In the genomic region with DNA sequence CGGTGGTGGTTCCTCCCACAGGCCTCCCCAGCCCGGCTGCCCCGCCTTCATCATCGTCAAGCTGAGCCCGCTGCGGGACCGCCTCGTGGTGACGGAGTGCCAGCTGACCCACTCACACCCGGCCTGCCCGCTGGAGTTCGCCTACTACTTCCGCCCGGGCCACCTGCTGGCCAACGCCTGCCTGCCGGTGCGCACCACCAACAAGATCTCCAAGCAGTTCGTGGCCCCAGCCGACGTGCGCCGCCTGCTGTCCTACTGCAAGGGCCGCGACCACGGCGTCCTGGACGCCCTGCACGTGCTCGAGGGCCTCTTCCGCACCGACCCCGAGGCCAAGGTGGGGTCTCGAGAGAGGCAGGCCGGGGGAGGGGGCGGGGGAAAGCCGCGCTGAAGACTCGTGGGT, we compare ENCODE assay signal across 40 cellular contexts. TPM values are rescaled to one million over a fixed set of nuclear protein-coding genes. Genes with fewer than 3 reads are reported as not detected.
DNase-seq lines count a peak whose midpoint lies in the region; ATAC-seq, FAIRE-seq and TF ChIP-seq lines count a peak whose summit lies in the region.
"Had no signal": no experiment of that assay in that cellular context is flagged by ENCODE, and none has a peak within 500 bp of the region (broad histone marks: within the 10 kb centered on the region; RNA-seq: fewer than 3 reads in every experiment).

No MANE protein-coding gene starts in this region.

- TF ChIP-seq RAD21 in K562 (CRISPR knock-in tag; conservative IDR thresholded peaks at IDR 0.05 in 1 of 2, IDR thresholded peaks at IDR 0.05 in 1 of 2): no peak

- no peaks in the 10 kb centered on the region for H3K36me3 ChIP-seq in K562 (ENCODE audit: control insufficient read depth, insufficient read depth, low read length)
- peaks cover 17 to 69% of the 10 kb centered on the region in 2 donors for H3K36me3 ChIP-seq in neuronal stem cell (replicated peaks in 1 of 2; ENCODE audit: control insufficient read depth in 2 of 2, insufficient read depth in 2 of 2, low read length in 2 of 2)
- H3K36me3 ChIP-seq: HAP-1, prostate gland, thyroid gland had no signal

- POLR2A ChIA-PET in K562 (lab: Yijun Ruan, JAX): no interaction called here
- POLR2A ChIA-PET in activated CD4-positive, alpha-beta memory T cell treated with anti-CD3 and anti-CD28 coated beads, Interleukin-2, amount 10 ng/mL, durations not matched to agents 7 days and 5 days (lab: Charles Lee): no interaction called here

- H3K9me3 ChIP-seq in K562 (replicated peaks; ENCODE audit: control insufficient read depth, insufficient read depth, low read depth, low read length) (no peaks in the 10 kb centered on the region; the same call in 1 of the 2 replicates), neuronal stem cell (replicated peaks in 1 of 2; ENCODE audit: control insufficient read depth in 2 of 2, insufficient read depth in 1 of 2, low read depth in 1 of 2, low read length in 2 of 2) (peaks cover 10 to 32% of the 10 kb centered on the region in 2 donors)
- H3K9me3 ChIP-seq: HAP-1, prostate gland, thyroid gland had no signal

- H2BK12ac ChIP-seq in neuronal stem cell (ENCODE audit: low read length): no peak overlapping the region

- no peak overlapping the region for H3K9ac ChIP-seq in K562 (ENCODE audit: insufficient read depth in 1 of 2, low read depth in 2 of 2, low read length in 2 of 2)
- H3K9ac ChIP-seq in neuronal stem cell (ENCODE audit: low read depth, low read length, poor library complexity): no peak overlapping the region

- H3K23ac ChIP-seq in neuronal stem cell (ENCODE audit: low read depth, low read length, poor library complexity): no peak overlapping the region

- WGBS in K562 (ENCODE audit: insufficient coverage, low coverage, missing lambda C conversion rate): 95% methylated on average over 9 of the region's 38 CpGs
- no CpG with 5 or more reads among the region's 38 CpGs for WGBS in neuronal stem cell (ENCODE audit: extremely low coverage in 2 of 2, insufficient read length in 2 of 2, insufficient replicate concordance in 1 of 2), 2 donors

- no peak overlapping the region for H4K91ac ChIP-seq in neuronal stem cell (ENCODE audit: low read depth, low read length, poor library complexity)

- H2BK5ac ChIP-seq in neuronal stem cell (ENCODE audit: low read length): no peak overlapping the region

- no peaks in the 10 kb centered on the region for H3K4me1 Mint-ChIP-seq in Calu3 (ENCODE audit: low read depth, unreplicated experiment)
- no peaks in the 10 kb centered on the region for H3K4me1 Mint-ChIP-seq in activated CD4-positive, alpha-beta memory T cell treated with anti-CD3 and anti-CD28 coated beads, Interleukin-2, amount 10 ng/mL, durations not matched to agents 7 days and 5 days
- H3K4me1 Mint-ChIP-seq: activated naive CD8-positive, alpha-beta T cell treated with anti-CD3 and anti-CD28 coated beads, Interleukin-2, amount 10 ng/mL, durations not matched to agents 7 days and 5 days had no signal

- TF ChIP-seq POLR2A in K562 (conservative IDR thresholded peaks at IDR 0.05): no peak

- H2BK15ac ChIP-seq in neuronal stem cell (ENCODE audit: low read length): no peak overlapping the region

- peak; percentile 41 for TF ChIP-seq CTCF in Calu3 (IDR thresholded peaks at IDR 0.05; ENCODE audit: unreplicated experiment)
- 0 out of 2 replicates have a peak, but pooled peaks have one; percentile 14 for TF ChIP-seq CTCF in GM12875 (IDR thresholded peaks at IDR 0.05; ENCODE audit: borderline replicate concordance, insufficient read depth, low read depth, low read length)
- no peak for TF ChIP-seq CTCF in K562 (IDR thresholded peaks at IDR 0.05 in 2 of 3, conservative IDR thresholded peaks at IDR 0.05 in 1 of 3; ENCODE audit: insufficient read depth in 2 of 3, low read depth in 1 of 3, low read length in 3 of 3)

- H3K79me1 ChIP-seq in neuronal stem cell (ENCODE audit: low read depth, low read length): no peaks in the 10 kb centered on the region

- H4K8ac ChIP-seq in neuronal stem cell (ENCODE audit: low read depth, low read length): peak overlapping the region; percentile 29

- H4K20me1 ChIP-seq in K562 (replicated peaks; ENCODE audit: control insufficient read depth, insufficient read depth, low read length): 0 out of 2 replicates have a peak, but pooled peaks cover 2% of the 10 kb centered on the region

- H3K27ac ChIP-seq in K562 (ENCODE audit: extremely low read depth, low read depth, low read length) (no peak overlapping the region), neuronal stem cell (replicated peaks; ENCODE audit: low read length) (no peak overlapping the region)
- H3K27ac ChIP-seq: ascending aorta, C4-2B, coronary artery, epithelial cell of prostate, left ventricle myocardium inferior, prostate gland, stomach, thyroid gland, vagina had no signal

- peaks cover 24% of the 10 kb centered on the region for H3K36me3 Mint-ChIP-seq in Calu3 (ENCODE audit: insufficient read depth, unreplicated experiment)
- H3K36me3 Mint-ChIP-seq in activated CD4-positive, alpha-beta memory T cell treated with anti-CD3 and anti-CD28 coated beads, Interleukin-2, amount 10 ng/mL, durations not matched to agents 7 days and 5 days (ENCODE audit: low read depth): peaks cover 49% of the 10 kb centered on the region

- H3K27me3 ChIP-seq in K562 (ENCODE audit: control insufficient read depth in 2 of 2, insufficient read depth in 2 of 2, low read length in 2 of 2) (no peaks in the 10 kb centered on the region), neuronal stem cell (ENCODE audit: control insufficient read depth in 3 of 3, insufficient read depth in 3 of 3, low read depth in 1 of 3, low read length in 3 of 3) (no peaks in the 10 kb centered on the region)
- H3K27me3 ChIP-seq: ascending aorta, stomach, thyroid gland, vagina had no signal

- DNase-seq in Calu3: no peak
- DNase-seq in K562 (ENCODE audit: extremely low read depth in 1 of 4, low spot score in 3 of 4): no peak
- no peak for DNase-seq in neuronal stem cell (ENCODE audit: low spot score)
- no peak for DNase-seq in activated CD4-positive, alpha-beta memory T cell treated with anti-CD3 and anti-CD28 coated beads, Interleukin-2, amount 10 ng/mL, durations not matched to agents 7 days and 5 days
- no peak for DNase-seq in activated CD4-positive, alpha-beta T cell treated with anti-CD3 and anti-CD28 coated beads, Interleukin-2, amount 50 U/mL, for 4 hours
- no peak for DNase-seq in GM19238 (ENCODE audit: insufficient read length, low spot score)
- DNase-seq: activated CD4-positive, alpha-beta T cell treated with anti-CD3 and anti-CD28 coated beads for 48 hours; activated naive CD8-positive, alpha-beta T cell treated with anti-CD3 and anti-CD28 coated beads, Interleukin-2, amount 10 ng/mL, durations not matched to agents 7 days and 5 days; COR-L47; DMS79; effector CD8-positive, alpha-beta T cell; GF-D8; head of caudate nucleus; islet precursor cell; Kasumi-1; left ventricle myocardium inferior; midbrain; naive thymus-derived CD8-positive, alpha-beta T cell; NCI-H1417 treated with DMSO at 0.1 percent for 48 hours; NCI-H2081; NCI-H2227 treated with DMSO at 0.1 percent for 48 hours; NCI-H69; nucleus accumbens; SHP77 treated with DMSO at 0.1 percent for 48 hours; stimulated activated CD4-positive, alpha-beta T cell treated with anti-CD3 and anti-CD28 coated beads, Interleukin-12 subunit alpha, Interleukin-12 subunit beta, amount 100 ng/mL, for 4 hours; stimulated activated CD4-positive, alpha-beta T cell treated with anti-CD3 and anti-CD28 coated beads, Interleukin-2, amount 100 ng/mL, for 48 hours; stomach; thyroid gland had no signal

- no peak for TF ChIP-seq EP300 in K562 (IDR thresholded peaks at IDR 0.05; ENCODE audit: low read length)

- H3K4me3 ChIP-seq in GM12875 (ENCODE audit: low read depth, low read length): no peak overlapping the region
- no peak overlapping the region for H3K4me3 ChIP-seq in K562
- no peak overlapping the region for H3K4me3 ChIP-seq in neuronal stem cell (ENCODE audit: low read length in 2 of 2)
- H3K4me3 ChIP-seq: ascending aorta, coronary artery, HAP-1, left ventricle myocardium inferior, prostate gland, stomach, thyroid gland, vagina had no signal

- no peaks in the 10 kb centered on the region for H3K27me3 Mint-ChIP-seq in Calu3 (ENCODE audit: unreplicated experiment)
- no peaks in the 10 kb centered on the region for H3K27me3 Mint-ChIP-seq in activated CD4-positive, alpha-beta memory T cell treated with anti-CD3 and anti-CD28 coated beads, Interleukin-2, amount 10 ng/mL, durations not matched to agents 7 days and 5 days
- H3K27me3 Mint-ChIP-seq: activated naive CD8-positive, alpha-beta T cell treated with anti-CD3 and anti-CD28 coated beads, Interleukin-2, amount 10 ng/mL, durations not matched to agents 7 days and 5 days; naive thymus-derived CD8-positive, alpha-beta T cell had no signal

- CTCF ChIA-PET in Calu3 (lab: Charles Lee): no interaction called here
- CTCF ChIA-PET in K562 (lab: Yijun Ruan, JAX; ENCODE audit: low intra/inter-chr PET ratio): no interaction called here
- CTCF ChIA-PET in activated CD4-positive, alpha-beta memory T cell treated with anti-CD3 and anti-CD28 coated beads, Interleukin-2, amount 10 ng/mL, durations not matched to agents 7 days and 5 days (lab: Charles Lee): no interaction called here

- no peak overlapping the region for H3K27ac Mint-ChIP-seq in Calu3 (ENCODE audit: unreplicated experiment)
- no peak overlapping the region for H3K27ac Mint-ChIP-seq in activated CD4-positive, alpha-beta memory T cell treated with anti-CD3 and anti-CD28 coated beads, Interleukin-2, amount 10 ng/mL, durations not matched to agents 7 days and 5 days
- H3K27ac Mint-ChIP-seq: activated naive CD8-positive, alpha-beta T cell treated with anti-CD3 and anti-CD28 coated beads, Interleukin-2, amount 10 ng/mL, durations not matched to agents 7 days and 5 days; naive thymus-derived CD8-positive, alpha-beta T cell had no signal

- H3K18ac ChIP-seq in neuronal stem cell (ENCODE audit: low read length): no peak overlapping the region

- H3K4me2 ChIP-seq in K562 (ENCODE audit: insufficient read depth, low read length) (no peak overlapping the region), neuronal stem cell (ENCODE audit: insufficient read depth, low read length, poor library complexity, severe bottlenecking) (no peak overlapping the region)

- intact Hi-C loops in Calu3 (cut with micrococcal nuclease; ENCODE audit: unreplicated experiment) (no loop called here), K562 (cut with micrococcal nuclease) (no loop called here)

- no peak for ATAC-seq in K562
- ATAC-seq: naive thymus-derived CD8-positive, alpha-beta T cell; Panc1; sciatic nerve had no signal

- H2AK5ac ChIP-seq in neuronal stem cell (ENCODE audit: low read depth, low read length): no peak overlapping the region

- H3K9me1 ChIP-seq in K562 (ENCODE audit: control insufficient read depth, insufficient read depth, low read length): no peaks in the 10 kb centered on the region

- no peak overlapping the region for H3K4ac ChIP-seq in neuronal stem cell (ENCODE audit: low read length)

- no peak overlapping the region for H2AFZ ChIP-seq in K562 (ENCODE audit: low read depth, low read length)
- H2AFZ ChIP-seq in neuronal stem cell (ENCODE audit: low read length): no peak overlapping the region

- in situ Hi-C loops in K562 (cut with MboI): no loop called here

- no peaks in the 10 kb centered on the region for H3K79me2 ChIP-seq in K562 (ENCODE audit: control insufficient read depth, insufficient read depth, low read length)

- no peak overlapping the region for H2BK120ac ChIP-seq in neuronal stem cell (ENCODE audit: low read depth, low read length)

- peaks cover 8 to 11% of the 10 kb centered on the region in 2 experiments; a peak in 3 of 5 replicates for H3K4me1 ChIP-seq in K562 (replicated peaks in 1 of 2; ENCODE audit: control insufficient read depth in 2 of 2, insufficient read depth in 2 of 2, low read length in 2 of 2)
- H3K4me1 ChIP-seq in neuronal stem cell (ENCODE audit: control insufficient read depth in 2 of 2, insufficient read depth in 1 of 2, low read depth in 1 of 2, low read length in 2 of 2): no peaks in the 10 kb centered on the region
- H3K4me1 ChIP-seq: ascending aorta, HAP-1, left ventricle myocardium inferior, prostate gland, stomach, thyroid gland, vagina had no signal

- H3K9me3 Mint-ChIP-seq in Calu3 (ENCODE audit: low read depth, unreplicated experiment): no peaks in the 10 kb centered on the region
- H3K9me3 Mint-ChIP-seq in activated CD4-positive, alpha-beta memory T cell treated with anti-CD3 and anti-CD28 coated beads, Interleukin-2, amount 10 ng/mL, durations not matched to agents 7 days and 5 days: peaks cover 8% of the 10 kb centered on the region

- BruUV-seq in Calu3 (replicated peaks; lab: Mats Ljungman, UMichigan) (no TSS peak), K562 (replicated peaks; lab: Mats Ljungman, UMichigan) (no TSS peak)

- no peak for FAIRE-seq in K562 (lab: Jason Lieb, UNC)
- FAIRE-seq: GM18507, GM19239 had no signal

- H3K4me3 Mint-ChIP-seq in Calu3 (ENCODE audit: low read depth, unreplicated experiment): no peak overlapping the region
- H3K4me3 Mint-ChIP-seq in activated CD4-positive, alpha-beta memory T cell treated with anti-CD3 and anti-CD28 coated beads, Interleukin-2, amount 10 ng/mL, durations not matched to agents 7 days and 5 days: no peak overlapping the region
- H3K4me3 Mint-ChIP-seq: activated naive CD8-positive, alpha-beta T cell treated with anti-CD3 and anti-CD28 coated beads, Interleukin-2, amount 10 ng/mL, durations not matched to agents 7 days and 5 days; naive thymus-derived CD8-positive, alpha-beta T cell had no signal

- no peak overlapping the region for H3K14ac ChIP-seq in neuronal stem cell (ENCODE audit: low read length)

RNA-seq across cellular contexts. Expression of gene ZSWIM9, which starts 12.0 kb away (rescaled TPM):
- total RNA-seq in Calu3 (2022) (16.4 and 17.4 TPM in 2 replicates), K562 (2014; rRNA removed) (0.50 and 0.73 TPM in 2 replicates), K562 (2014; rRNA removed; fragmentation: Illumina TruSeq; extraction: Trizol) (0.11 and 0.13 TPM in 2 replicates), K562 (2015; rRNA removed; fragmentation: Illumina TruSeq; extraction: Trizol) (0.11 and 0.36 TPM in 2 replicates), K562 (2021) (1.4 TPM in 2 replicates)
- total RNA-seq in K562 (2011; cell fraction: chromatin; rRNA removed; ENCODE audit: low replicate concordance): 0.35 and 0.74 TPM in 2 replicates
- total RNA-seq in K562 (2011; cell fraction: nucleolus; rRNA removed): 0.53 and 1.0 TPM in 2 replicates
- 0.29 and 1.9 TPM in 2 replicates for total RNA-seq in K562 (2011; cell fraction: nucleoplasm; rRNA removed)
- polyA plus RNA-seq in K562 (2011; rRNA removed) (0.06 and 0.09 TPM in 2 replicates), K562 (2014; fragmentation: Illumina TruSeq; extraction: Trizol) (0.33 and 0.58 TPM in 2 replicates), K562 (2014; fragmentation: Nextera tagmentation; extraction: Ambion mirVana) (under 1 TPM in 1 of 2 experiments, not detected in 1; 0.04 TPM), K562 (2014; rRNA removed) (0.82 and 0.94 TPM in 2 replicates)
- 0.21 and 0.57 TPM in 2 replicates for polyA plus RNA-seq in K562 (2011; cell fraction: cytosol; rRNA removed)
- polyA plus RNA-seq in K562 (2011; cell fraction: nucleus; rRNA removed): 0.15 and 0.51 TPM in 2 replicates
- polyA plus RNA-seq in K562 (2012): 1.8 and 2.8 TPM in 2 replicates
- 0.09 and 0.11 TPM in 2 replicates for polyA minus RNA-seq in K562 (2011; rRNA and poly(A)+ RNA removed)
- 0.73 and 1.7 TPM in 2 replicates for polyA minus RNA-seq in K562 (2011; cell fraction: cytosol; rRNA and poly(A)+ RNA removed)
- 0.40 and 0.44 TPM in 2 replicates for polyA minus RNA-seq in K562 (2011; cell fraction: nucleus; rRNA and poly(A)+ RNA removed)
- polyA plus RNA-seq in neuronal stem cell (2013, experiment 1 of 2): 3.8 TPM
- 4.0 TPM for polyA plus RNA-seq in neuronal stem cell (2013, experiment 2 of 2)
- total RNA-seq in activated CD4-positive, alpha-beta memory T cell treated with anti-CD3 and anti-CD28 coated beads, Interleukin-2, amount 10 ng/mL, durations not matched to agents 7 days and 5 days: 1 to 10 TPM; 7.0 to 7.8 TPM

RNA-seq across cellular contexts. Expression of gene LIG1, which starts 12.3 kb away (rescaled TPM):
- total RNA-seq in Calu3 (2022): 99.3 and 99.4 TPM in 2 replicates
- total RNA-seq in K562 (2011; cell fraction: chromatin; rRNA removed; ENCODE audit: low replicate concordance): 141 and 259 TPM in 2 replicates
- 126 and 137 TPM in 2 replicates for total RNA-seq in K562 (2011; cell fraction: nucleolus; rRNA removed)
- 101 and 111 TPM in 2 replicates for total RNA-seq in K562 (2011; cell fraction: nucleoplasm; rRNA removed)
- 111 and 114 TPM in 2 replicates for total RNA-seq in K562 (2014; rRNA removed)
- total RNA-seq in K562 (2014; rRNA removed; fragmentation: Illumina TruSeq; extraction: Trizol): 50.7 and 65.3 TPM in 2 replicates
- total RNA-seq in K562 (2015; rRNA removed; fragmentation: Illumina TruSeq; extraction: Trizol): 70.4 and 75.5 TPM in 2 replicates
- total RNA-seq in K562 (2021): 83.0 and 87.6 TPM in 2 replicates
- polyA plus RNA-seq in K562 (2011; rRNA removed): 49.9 and 74.6 TPM in 2 replicates
- polyA plus RNA-seq in K562 (2011; cell fraction: cytosol; rRNA removed): 47.6 and 48.1 TPM in 2 replicates
- polyA plus RNA-seq in K562 (2011; cell fraction: nucleus; rRNA removed): 197 and 264 TPM in 2 replicates
- polyA plus RNA-seq in K562 (2012): 97.1 and 97.7 TPM in 2 replicates
- polyA plus RNA-seq in K562 (2014; fragmentation: Illumina TruSeq; extraction: Trizol): 71.1 and 75.8 TPM in 2 replicates
- 10 to 100 TPM in 1 of 2 experiments, 1 to 10 TPM in 1; 9.6 to 11.0 TPM for polyA plus RNA-seq in K562 (2014; fragmentation: Nextera tagmentation; extraction: Ambion mirVana)
- polyA plus RNA-seq in K562 (2014; rRNA removed): 82.1 and 101 TPM in 2 replicates
- 59.9 and 62.9 TPM in 2 replicates for polyA minus RNA-seq in K562 (2011; rRNA and poly(A)+ RNA removed)
- polyA minus RNA-seq in K562 (2011; cell fraction: cytosol; rRNA and poly(A)+ RNA removed): 33.3 and 44.0 TPM in 2 replicates
- polyA minus RNA-seq in K562 (2011; cell fraction: nucleus; rRNA and poly(A)+ RNA removed): 75.4 and 82.3 TPM in 2 replicates
- polyA plus RNA-seq in neuronal stem cell (2013, experiment 1 of 2): 47.5 TPM
- 43.5 TPM for polyA plus RNA-seq in neuronal stem cell (2013, experiment 2 of 2)
- 100 to 1,000 TPM; 137 to 146 TPM for total RNA-seq in activated CD4-positive, alpha-beta memory T cell treated with anti-CD3 and anti-CD28 coated beads, Interleukin-2, amount 10 ng/mL, durations not matched to agents 7 days and 5 days

Comparison
In these comparisons a context has a peak if more than half of its experiments do, and no peak if none do; other contexts are left out.
1. CTCF ChIP-seq: peak in Calu3 (single experiment) and GM12875 (single experiment); none in K562 (0 of 3).